ENCODE assay signal across 8 cellular contexts in the genomic region with DNA sequence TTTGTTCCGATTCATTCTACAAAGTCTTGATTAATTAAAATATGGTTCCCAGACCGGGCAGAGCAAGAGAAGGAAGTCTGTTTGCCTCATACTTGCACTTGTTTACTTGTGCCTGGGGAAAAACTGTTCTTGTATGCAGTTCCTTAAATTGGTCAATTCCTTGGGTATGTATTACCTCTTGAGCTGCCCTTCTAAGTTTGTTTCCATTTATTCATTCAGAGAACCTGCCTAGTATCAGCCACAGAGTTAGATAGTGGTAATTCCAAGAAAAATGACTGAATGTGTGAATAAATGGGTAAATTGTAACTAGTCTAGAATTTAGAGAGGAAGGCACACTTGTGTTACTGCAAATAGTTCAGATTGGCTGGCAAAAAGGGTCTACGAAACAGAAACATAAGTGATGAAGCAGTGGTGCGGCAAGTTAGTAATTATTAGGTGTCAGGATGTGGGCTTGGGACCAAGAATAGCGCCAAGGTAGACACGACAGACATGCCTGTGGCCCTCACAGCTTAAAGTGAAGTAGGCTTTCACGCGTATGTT. TPM values are rescaled to one million over a fixed set of nuclear protein-coding genes. Genes with fewer than 3 reads are reported as not detected.
A peak's percentile ranks its signal among the peaks of the same experiment; 100 is the strongest.
DNase-seq lines count a peak whose midpoint lies in the region; ATAC-seq and TF ChIP-seq lines count a peak whose summit lies in the region.

No MANE protein-coding gene starts in this region.

- H3K9me2 ChIP-seq in HCT116 (ENCODE audit: insufficient read depth), result no peaks in the 10 kb centered on the region

- peak overlapping the region; percentile 62; the same call in 1 of the 2 replicates for H3K9ac ChIP-seq in HCT116 (ENCODE audit: low read length)
- no peak overlapping the region for H3K9ac ChIP-seq in mammary epithelial cell (ENCODE audit: insufficient read depth, low read length)

- H3K4me2 ChIP-seq in HCT116 (ENCODE audit: low read length) (peak overlapping the region; percentile 94), mammary epithelial cell (ENCODE audit: insufficient read depth, low read depth, low read length) (peak overlapping the region; percentile 100)

- H2AFZ ChIP-seq in HCT116 (ENCODE audit: low read depth, low read length, poor library complexity, severe bottlenecking) (peak overlapping the region; percentile 5), mammary epithelial cell (ENCODE audit: low read depth, low read length) (peak overlapping the region; percentile 91)

- TF ChIP-seq RAD21 in HCT116 (IDR thresholded peaks at IDR 0.05; ENCODE audit: low read depth), result no peak

- WGBS in mammary epithelial cell (ENCODE audit: low coverage, missing lambda C conversion rate), result 57% methylated on average over 8 of the region's 8 CpGs

- in situ Hi-C loops in mammary epithelial cell (cut with MboI; ENCODE audit: low sequenced_read_pairs in 2 of 2), result no loop called here

- POLR2A ChIA-PET in HCT116 (lab: Charles Lee), result no interaction called here

- peak in 2 of 3 experiments; percentile 20 to 52 for DNase-seq in NCI-H1417 (lab: John Stamatoyannopoulos, UW)
- DNase-seq in NCI-H1417 treated with DMSO at 0.1 percent for 48 hours (lab: John Stamatoyannopoulos, UW), result no peak
- DNase-seq in HCT116 (ENCODE audit: low read depth, low spot score), result no peak
- DNase-seq in MV-4-11 (lab: John Stamatoyannopoulos, UW), result peak; percentile 75
- DNase-seq in mammary epithelial cell, result no peak
- no peak for DNase-seq in NCI-H2081 (lab: John Stamatoyannopoulos, UW)
- no peak for DNase-seq in superior temporal gyrus (ENCODE audit: extremely low spot score)

- intact Hi-C loops in HCT116 (cut with micrococcal nuclease), result no loop called here
- intact Hi-C loops in mammary epithelial cell (cut with micrococcal nuclease), result loop anchor here (1.0 kb wide), 1 partner anchor 9 kb away; no protein-coding TSS in a partner anchor

- H3K27ac ChIP-seq in HCT116 (ENCODE audit: low read depth, low read length), result no peak overlapping the region
- no peak overlapping the region for H3K27ac ChIP-seq in mammary epithelial cell (ENCODE audit: insufficient read depth, low read depth, low read length)
- H3K27ac ChIP-seq in muscle layer of duodenum (ENCODE audit: low read length), result peak overlapping the region; percentile 1

- peak overlapping the region; percentile 46 to 61 for H3K4me3 ChIP-seq in HCT116 (replicated peaks in 1 of 2; ENCODE audit: low read depth in 1 of 2, low read length in 2 of 2)
- peak overlapping the region; percentile 50 to 70 (median 52) for H3K4me3 ChIP-seq in mammary epithelial cell (replicated peaks in 1 of 3; ENCODE audit: insufficient read depth in 1 of 3, low read depth in 2 of 3, low read length in 3 of 3)
- H3K4me3 ChIP-seq in muscle layer of duodenum (ENCODE audit: low read depth in 1 of 2, low read length in 2 of 2), result peak overlapping the region; percentile 78 to 79

- H3K4me1 ChIP-seq in HCT116 (ENCODE audit: control insufficient read depth in 1 of 2, insufficient read depth in 2 of 2, low read length in 2 of 2) (peaks cover 10 to 21% of the 10 kb centered on the region in 2 experiments; a peak in 3 of 4 replicates), mammary epithelial cell (ENCODE audit: insufficient read depth, low read length) (peaks cover 13% of the 10 kb centered on the region), muscle layer of duodenum (ENCODE audit: control insufficient read depth in 1 of 2, insufficient read depth in 2 of 2, low read length in 2 of 2) (peaks cover 0 to 20% of the 10 kb centered on the region in 2 donors)

- BruUV-seq in HCT116 (replicated peaks; lab: Mats Ljungman, UMichigan) (TSS peak; percentile 67), mammary epithelial cell (replicated peaks; lab: Mats Ljungman, UMichigan) (no TSS peak)

- TF ChIP-seq CTCF in HCT116 (IDR thresholded peaks at IDR 0.05 in 2 of 3, conservative IDR thresholded peaks at IDR 0.05 in 1 of 3; ENCODE audit: borderline replicate concordance in 1 of 3, insufficient read depth in 1 of 3, low read depth in 2 of 3, low read length in 2 of 3) (no peak), mammary epithelial cell (conservative IDR thresholded peaks at IDR 0.05 in 1 of 2, IDR thresholded peaks at IDR 0.05 in 1 of 2; ENCODE audit: extremely low read depth in 1 of 2, insufficient read depth in 1 of 2, low read depth in 1 of 2, low read length in 2 of 2) (no peak)

- RAD21 ChIA-PET in HCT116 (lab: Charles Lee; ENCODE audit: low non-redundant PET in 1 of 2, low total read pairs in 2 of 2, uncharacterized antibody in 2 of 2, unreplicated experiment in 2 of 2), result no interaction called here

- CTCF ChIA-PET in HCT116 (lab: Charles Lee), result no interaction called here
- CTCF ChIA-PET in mammary epithelial cell (lab: Charles Lee; ENCODE audit: low non-redundant PET), result no interaction called here

- H3K27me3 ChIP-seq in HCT116 (ENCODE audit: insufficient read depth, low read length), result peaks cover 21% of the 10 kb centered on the region
- H3K27me3 ChIP-seq in mammary epithelial cell (ENCODE audit: insufficient read depth, low read length), result no peaks in the 10 kb centered on the region
- peaks cover 14% of the 10 kb centered on the region for H3K27me3 ChIP-seq in muscle layer of duodenum (ENCODE audit: low read depth, low read length)

- no peak for TF ChIP-seq POLR2A in HCT116 (IDR thresholded peaks at IDR 0.05; ENCODE audit: borderline replicate concordance, extremely low read depth, insufficient read depth, insufficient read length)

- peak; percentile 12 for ATAC-seq in HCT116

- dilution Hi-C loops in mammary epithelial cell (cut with HindIII; ENCODE audit: low sequenced_read_pairs), result no loop called here

- H3K9me3 ChIP-seq in HCT116 (ENCODE audit: control insufficient read depth in 1 of 2, insufficient read depth in 1 of 2, low read depth in 1 of 2, low read length in 2 of 2) (no peaks in the 10 kb centered on the region), mammary epithelial cell (replicated peaks; ENCODE audit: insufficient read depth, low read length) (no peaks in the 10 kb centered on the region), muscle layer of duodenum (ENCODE audit: control insufficient read depth in 1 of 2, low read length in 2 of 2) (peaks cover 0 to 3% of the 10 kb centered on the region in 2 donors)

- H4K20me1 ChIP-seq in HCT116 (ENCODE audit: insufficient read depth) (no peaks in the 10 kb centered on the region), mammary epithelial cell (ENCODE audit: insufficient read depth, low read length) (no peaks in the 10 kb centered on the region)

- H3K36me3 ChIP-seq in HCT116 (ENCODE audit: control insufficient read depth in 1 of 2, insufficient read depth in 2 of 2, low read length in 2 of 2), result no peaks in the 10 kb centered on the region
- H3K36me3 ChIP-seq in mammary epithelial cell (ENCODE audit: insufficient read depth, low read length), result no peaks in the 10 kb centered on the region
- H3K36me3 ChIP-seq in muscle layer of duodenum (ENCODE audit: control insufficient read depth in 1 of 2, insufficient read depth in 2 of 2, low read length in 2 of 2), result no peaks in the 10 kb centered on the region

- H3K79me2 ChIP-seq in HCT116 (ENCODE audit: insufficient read depth, low read length) (no peaks in the 10 kb centered on the region), mammary epithelial cell (ENCODE audit: insufficient read depth, low read length) (no peaks in the 10 kb centered on the region)

TF ChIP-seq in HCT116, 20 proteins besides CTCF, POLR2A, EP300 and RAD21 (continues in another document):
- TF ChIP-seq, protein P1, sequence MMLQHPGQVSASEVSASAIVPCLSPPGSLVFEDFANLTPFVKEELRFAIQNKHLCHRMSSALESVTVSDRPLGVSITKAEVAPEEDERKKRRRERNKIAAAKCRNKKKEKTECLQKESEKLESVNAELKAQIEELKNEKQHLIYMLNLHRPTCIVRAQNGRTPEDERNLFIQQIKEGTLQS (IDR thresholded peaks at IDR 0.05), result no peak
- TF ChIP-seq SRF (IDR thresholded peaks at IDR 0.05; ENCODE audit: low read depth) (no peak), EZH2 (IDR thresholded peaks at IDR 0.05) (no peak), EGR1 (IDR thresholded peaks at IDR 0.05; ENCODE audit: low read depth) (no peak), CEBPB (IDR thresholded peaks at IDR 0.05; ENCODE audit: low read depth) (no peak), SP1 (IDR thresholded peaks at IDR 0.05; ENCODE audit: low read depth) (no peak)
- TF ChIP-seq, protein P2, sequence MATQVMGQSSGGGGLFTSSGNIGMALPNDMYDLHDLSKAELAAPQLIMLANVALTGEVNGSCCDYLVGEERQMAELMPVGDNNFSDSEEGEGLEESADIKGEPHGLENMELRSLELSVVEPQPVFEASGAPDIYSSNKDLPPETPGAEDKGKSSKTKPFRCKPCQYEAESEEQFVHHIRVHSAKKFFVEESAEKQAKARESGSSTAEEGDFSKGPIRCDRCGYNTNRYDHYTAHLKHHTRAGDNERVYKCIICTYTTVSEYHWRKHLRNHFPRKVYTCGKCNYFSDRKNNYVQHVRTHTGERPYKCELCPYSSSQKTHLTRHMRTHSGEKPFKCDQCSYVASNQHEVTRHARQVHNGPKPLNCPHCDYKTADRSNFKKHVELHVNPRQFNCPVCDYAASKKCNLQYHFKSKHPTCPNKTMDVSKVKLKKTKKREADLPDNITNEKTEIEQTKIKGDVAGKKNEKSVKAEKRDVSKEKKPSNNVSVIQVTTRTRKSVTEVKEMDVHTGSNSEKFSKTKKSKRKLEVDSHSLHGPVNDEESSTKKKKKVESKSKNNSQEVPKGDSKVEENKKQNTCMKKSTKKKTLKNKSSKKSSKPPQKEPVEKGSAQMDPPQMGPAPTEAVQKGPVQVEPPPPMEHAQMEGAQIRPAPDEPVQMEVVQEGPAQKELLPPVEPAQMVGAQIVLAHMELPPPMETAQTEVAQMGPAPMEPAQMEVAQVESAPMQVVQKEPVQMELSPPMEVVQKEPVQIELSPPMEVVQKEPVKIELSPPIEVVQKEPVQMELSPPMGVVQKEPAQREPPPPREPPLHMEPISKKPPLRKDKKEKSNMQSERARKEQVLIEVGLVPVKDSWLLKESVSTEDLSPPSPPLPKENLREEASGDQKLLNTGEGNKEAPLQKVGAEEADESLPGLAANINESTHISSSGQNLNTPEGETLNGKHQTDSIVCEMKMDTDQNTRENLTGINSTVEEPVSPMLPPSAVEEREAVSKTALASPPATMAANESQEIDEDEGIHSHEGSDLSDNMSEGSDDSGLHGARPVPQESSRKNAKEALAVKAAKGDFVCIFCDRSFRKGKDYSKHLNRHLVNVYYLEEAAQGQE (IDR thresholded peaks at IDR 0.05; ENCODE audit: low read depth), result no peak

RNA-seq across cellular contexts. Expression of a gene that starts 0.5 kb away (rescaled TPM):
- total RNA-seq in HCT116 (2021; ENCODE audit: unreplicated experiment) (0.22 TPM), mammary epithelial cell (under 1 TPM; under 0.01 to 0.12 TPM)
- polyA plus RNA-seq in HCT116 (2012), result 0.02 and 0.08 TPM in 2 replicates
- 0.01 TPM for polyA plus RNA-seq in mammary epithelial cell
- polyA minus RNA-seq in mammary epithelial cell, result not detected

RNA-seq across cellular contexts. Expression of a gene that starts 43.0 kb away (rescaled TPM):
- total RNA-seq in HCT116 (2021; ENCODE audit: unreplicated experiment) (not detected), mammary epithelial cell (not detected)
- 0.09 TPM in 1 of 2 replicates, not detected in the other for polyA plus RNA-seq in HCT116 (2012)
- polyA plus RNA-seq in mammary epithelial cell, result not detected
- not detected for polyA minus RNA-seq in mammary epithelial cell

RNA-seq across cellular contexts. Expression of a gene that starts 48.0 kb away (rescaled TPM):
- total RNA-seq in HCT116 (2021; ENCODE audit: unreplicated experiment) (4.9 TPM), mammary epithelial cell (under 1 TPM in 1 of 2 donors, not detected in 1; 0.17 TPM)
- polyA plus RNA-seq in HCT116 (2012), result 1.4 and 1.8 TPM in 2 replicates
- polyA plus RNA-seq in mammary epithelial cell, result 0.28 TPM
- not detected for polyA minus RNA-seq in mammary epithelial cell

Comparison
In these comparisons a context has a peak if more than half of its experiments do, and no peak if none do; other contexts are left out.
1. DNase-seq: peak in NCI-H1417 (2 of 3) and MV-4-11 (single experiment); none in NCI-H1417 treated with DMSO at 0.1 percent for 48 hours (single experiment), HCT116 (single experiment), mammary epithelial cell (single experiment), NCI-H2081 (0 of 2) and superior temporal gyrus (single experiment).
2. Peak in every context shown above with its lines, with median percentiles within 50 percentile points of each other: H3K4me3 ChIP-seq.